ENCODE assay signal across 12 cellular contexts in the genomic region with DNA sequence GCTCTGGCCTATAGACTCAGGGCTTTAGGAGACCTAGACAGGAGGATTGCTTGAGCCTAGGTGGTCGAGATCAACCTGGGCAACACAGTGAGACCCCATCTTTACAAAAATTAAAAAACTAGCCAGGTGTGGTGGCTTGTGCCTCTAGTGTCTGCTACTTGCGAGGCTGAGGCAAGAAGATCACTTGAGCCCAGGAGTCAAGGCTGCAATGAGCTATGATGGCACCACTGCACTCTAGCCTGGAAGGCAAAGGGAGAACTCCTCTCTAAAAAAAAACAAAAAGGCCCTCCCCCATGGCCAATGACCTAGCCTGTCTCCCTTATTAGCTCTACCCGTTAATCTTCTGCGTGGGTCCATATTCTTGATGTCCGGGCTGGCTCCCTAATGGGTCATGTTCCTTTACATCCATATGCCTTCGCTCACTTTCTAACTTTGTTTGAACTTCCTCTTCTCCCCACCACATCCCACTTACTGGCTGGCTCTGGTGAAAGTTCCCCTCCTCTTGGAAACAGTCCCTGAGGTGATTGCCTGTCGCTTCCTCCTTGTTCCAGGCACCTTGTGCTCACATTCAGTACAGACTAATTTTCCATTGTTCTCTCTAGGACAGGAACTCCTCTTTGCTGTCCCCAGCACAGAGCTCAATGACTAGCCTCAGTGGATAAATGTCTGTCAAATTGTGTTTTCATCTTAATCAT.
"Had no signal": no experiment of that assay in that cellular context is flagged by ENCODE, and none has a peak within 500 bp of the region (broad histone marks: within the 10 kb centered on the region; RNA-seq: fewer than 3 reads in every experiment).

No MANE protein-coding gene starts in this region.

- DNase-seq: activated CD4-positive, alpha-beta T cell treated with anti-CD3 and anti-CD28 coated beads, Interleukin-2, amount 10 ng/mL, durations not matched to agents 24 days and 14 days; activated naive CD4-positive, alpha-beta T cell treated with anti-CD3 and anti-CD28 coated beads for 36 hours; effector CD4-positive, alpha-beta T cell; foreskin melanocyte; heart right ventricle; left ventricle myocardium inferior; mesendoderm; ovary; stimulated activated CD4-positive, alpha-beta T cell treated with anti-CD3 and anti-CD28 coated beads, Interleukin-12 subunit alpha, Interleukin-12 subunit beta, amount 100 ng/mL, for 4 hours had no signal

- H3K27ac ChIP-seq: heart right ventricle, left ventricle myocardium inferior, ovary had no signal

- H3K27me3 Mint-ChIP-seq: activated CD4-positive, alpha-beta T cell treated with anti-CD3 and anti-CD28 coated beads, Interleukin-2, amount 10 ng/mL, durations not matched to agents 24 days and 14 days; stimulated activated naive CD8-positive, alpha-beta T cell treated with anti-CD3 and anti-CD28 coated beads, Interleukin-15, Interleukin-2, amounts not matched to agents 100 ng/mL and 50 ng/mL, for 24 hours had no signal

- H3K4me1 Mint-ChIP-seq: activated CD4-positive, alpha-beta T cell treated with anti-CD3 and anti-CD28 coated beads, Interleukin-2, amount 10 ng/mL, durations not matched to agents 24 days and 14 days had no signal

- H3K36me3 Mint-ChIP-seq: WTC11 had no signal

- ATAC-seq: WTC11 had no signal

- H3K4me3 Mint-ChIP-seq: activated CD4-positive, alpha-beta T cell treated with anti-CD3 and anti-CD28 coated beads, Interleukin-2, amount 10 ng/mL, durations not matched to agents 24 days and 14 days; activated naive CD4-positive, alpha-beta T cell treated with anti-CD3 and anti-CD28 coated beads for 36 hours; activated T-helper 1 cell treated with anti-CD3 and anti-CD28 coated beads, Interleukin-12 subunit alpha, Interleukin-12 subunit beta, Interleukin-2, Interleukin-4 antibody, amounts not matched to agents 30 ng/mL and 10 ng/mL and 1 ng/mL, durations not matched to agents 14 hours and 24 hours and 36 hours; stimulated activated naive CD8-positive, alpha-beta T cell treated with anti-CD3 and anti-CD28 coated beads, Interleukin-15, Interleukin-2, amounts not matched to agents 100 ng/mL and 50 ng/mL, for 24 hours; WTC11 had no signal

- H3K9me3 Mint-ChIP-seq: activated CD4-positive, alpha-beta T cell treated with anti-CD3 and anti-CD28 coated beads, Interleukin-2, amount 10 ng/mL, durations not matched to agents 24 days and 14 days; activated naive CD4-positive, alpha-beta T cell treated with anti-CD3 and anti-CD28 coated beads for 36 hours; activated T-helper 1 cell treated with anti-CD3 and anti-CD28 coated beads, Interleukin-12 subunit alpha, Interleukin-12 subunit beta, Interleukin-2, Interleukin-4 antibody, amounts not matched to agents 30 ng/mL and 10 ng/mL and 1 ng/mL, durations not matched to agents 14 hours and 24 hours and 36 hours; stimulated activated naive CD8-positive, alpha-beta T cell treated with anti-CD3 and anti-CD28 coated beads, Interleukin-15, Interleukin-2, amounts not matched to agents 100 ng/mL and 50 ng/mL, for 24 hours; WTC11 had no signal

- H3K27ac Mint-ChIP-seq: activated CD4-positive, alpha-beta T cell treated with anti-CD3 and anti-CD28 coated beads, Interleukin-2, amount 10 ng/mL, durations not matched to agents 24 days and 14 days; activated naive CD4-positive, alpha-beta T cell treated with anti-CD3 and anti-CD28 coated beads for 36 hours; activated T-helper 1 cell treated with anti-CD3 and anti-CD28 coated beads, Interleukin-12 subunit alpha, Interleukin-12 subunit beta, Interleukin-2, Interleukin-4 antibody, amounts not matched to agents 30 ng/mL and 10 ng/mL and 1 ng/mL, durations not matched to agents 14 hours and 24 hours and 36 hours; stimulated activated naive CD8-positive, alpha-beta T cell treated with anti-CD3 and anti-CD28 coated beads, Interleukin-15, Interleukin-2, amounts not matched to agents 100 ng/mL and 50 ng/mL, for 24 hours; WTC11 had no signal
